10 cellular contexts compared by ENCODE assay signal in genomic region chr15:80856809-80857377, GRCh38.
DNase-seq lines count a peak whose midpoint lies in the region; ATAC-seq and TF ChIP-seq lines count a peak whose summit lies in the region.
"Had no signal": no experiment of that assay in that cellular context is flagged by ENCODE, and none has a peak within 500 bp of the region (broad histone marks: within the 10 kb centered on the region; RNA-seq: fewer than 3 reads in every experiment).

No MANE protein-coding gene starts in this region.

- no peaks in the 10 kb centered on the region for H3K36me3 ChIP-seq in hepatocyte (replicated peaks; ENCODE audit: insufficient read depth, low read depth)
- no peaks in the 10 kb centered on the region for H3K36me3 ChIP-seq in testis (ENCODE audit: low read depth, missing control alignments)
- H3K36me3 ChIP-seq: spleen, thoracic aorta had no signal

- intact Hi-C loops in testis (cut with DNase I; ENCODE audit: low total_unique reads), result no loop called here

- WGBS in hepatocyte (ENCODE audit: low lambda C conversion rate, missing lambda C conversion rate), result 40% methylated on average over 8 of the region's 8 CpGs
- 44 to 47% methylated on average over 7 to 8 of the region's 8 CpGs for WGBS in testis, 2 donors

- H4K20me1 ChIP-seq in hepatocyte (ENCODE audit: insufficient read depth, poor library complexity, severe bottlenecking), result no peaks in the 10 kb centered on the region

- DNase-seq in NCI-H2107 treated with DMSO at 0.1 percent for 48 hours (lab: John Stamatoyannopoulos, UW; ENCODE audit: unreplicated experiment) (peak; percentile 61), NCI-H2107 (lab: John Stamatoyannopoulos, UW) (no peak), RPMI7951 (ENCODE audit: low read depth) (peak; percentile 28), hepatocyte (ENCODE audit: low spot score) (no peak), testis (peak; percentile 39)
- DNase-seq in activated CD4-positive, alpha-beta T cell treated with anti-CD3 and anti-CD28 coated beads, Interleukin-2, amount 50 U/mL, for 1 hour, result no peak
- DNase-seq: spleen had no signal

- ATAC-seq in GM21717 (IDR thresholded peaks at IDR 0.05; ENCODE audit: unreplicated experiment) (no peak), GM21423 (IDR thresholded peaks at IDR 0.05; ENCODE audit: unreplicated experiment) (no peak)

- no peaks in the 10 kb centered on the region for H3K9me3 ChIP-seq in hepatocyte (ENCODE audit: low read depth)
- no peaks in the 10 kb centered on the region for H3K9me3 ChIP-seq in testis
- H3K9me3 ChIP-seq: spleen, thoracic aorta had no signal

- H3K9me2 ChIP-seq in hepatocyte (replicated peaks; ENCODE audit: insufficient read depth), result no peaks in the 10 kb centered on the region

- peak overlapping the region; percentile 36 for H3K27ac ChIP-seq in hepatocyte
- no peak overlapping the region for H3K27ac ChIP-seq in testis
- H3K27ac ChIP-seq: spleen, thoracic aorta had no signal

- no peak for TF ChIP-seq POLR2A in testis (IDR thresholded peaks at IDR 0.05)

- H3K4me3 ChIP-seq in hepatocyte (no peak overlapping the region), testis (no peak overlapping the region)
- H3K4me3 ChIP-seq: spleen, thoracic aorta had no signal

- H3K27me3 ChIP-seq in hepatocyte, result no peaks in the 10 kb centered on the region
- no peaks in the 10 kb centered on the region for H3K27me3 ChIP-seq in testis
- H3K27me3 ChIP-seq: spleen had no signal

- no peak overlapping the region for H3K4me2 ChIP-seq in hepatocyte

- no peaks in the 10 kb centered on the region for H3K4me1 ChIP-seq in hepatocyte (ENCODE audit: insufficient read depth)
- H3K4me1 ChIP-seq in testis, result peaks cover 3% of the 10 kb centered on the region

- TF ChIP-seq CTCF in hepatocyte (IDR thresholded peaks at IDR 0.05; ENCODE audit: poor library complexity), result no peak
- TF ChIP-seq CTCF in testis (IDR thresholded peaks at IDR 0.05), result no peak

- H3K79me2 ChIP-seq in hepatocyte, result no peaks in the 10 kb centered on the region

- no peak overlapping the region for H2AFZ ChIP-seq in hepatocyte

Comparison
In these comparisons a context has a peak if more than half of its experiments do, and no peak if none do; other contexts are left out.
1. DNase-seq: peak in NCI-H2107 treated with DMSO at 0.1 percent for 48 hours (single experiment), RPMI7951 (single experiment) and testis (single experiment); none in NCI-H2107 (single experiment), hepatocyte (single experiment) and activated CD4-positive, alpha-beta T cell treated with anti-CD3 and anti-CD28 coated beads, Interleukin-2, amount 50 U/mL, for 1 hour (single experiment).